ENCODE assay signal across 7 cellular contexts in the genomic region with DNA sequence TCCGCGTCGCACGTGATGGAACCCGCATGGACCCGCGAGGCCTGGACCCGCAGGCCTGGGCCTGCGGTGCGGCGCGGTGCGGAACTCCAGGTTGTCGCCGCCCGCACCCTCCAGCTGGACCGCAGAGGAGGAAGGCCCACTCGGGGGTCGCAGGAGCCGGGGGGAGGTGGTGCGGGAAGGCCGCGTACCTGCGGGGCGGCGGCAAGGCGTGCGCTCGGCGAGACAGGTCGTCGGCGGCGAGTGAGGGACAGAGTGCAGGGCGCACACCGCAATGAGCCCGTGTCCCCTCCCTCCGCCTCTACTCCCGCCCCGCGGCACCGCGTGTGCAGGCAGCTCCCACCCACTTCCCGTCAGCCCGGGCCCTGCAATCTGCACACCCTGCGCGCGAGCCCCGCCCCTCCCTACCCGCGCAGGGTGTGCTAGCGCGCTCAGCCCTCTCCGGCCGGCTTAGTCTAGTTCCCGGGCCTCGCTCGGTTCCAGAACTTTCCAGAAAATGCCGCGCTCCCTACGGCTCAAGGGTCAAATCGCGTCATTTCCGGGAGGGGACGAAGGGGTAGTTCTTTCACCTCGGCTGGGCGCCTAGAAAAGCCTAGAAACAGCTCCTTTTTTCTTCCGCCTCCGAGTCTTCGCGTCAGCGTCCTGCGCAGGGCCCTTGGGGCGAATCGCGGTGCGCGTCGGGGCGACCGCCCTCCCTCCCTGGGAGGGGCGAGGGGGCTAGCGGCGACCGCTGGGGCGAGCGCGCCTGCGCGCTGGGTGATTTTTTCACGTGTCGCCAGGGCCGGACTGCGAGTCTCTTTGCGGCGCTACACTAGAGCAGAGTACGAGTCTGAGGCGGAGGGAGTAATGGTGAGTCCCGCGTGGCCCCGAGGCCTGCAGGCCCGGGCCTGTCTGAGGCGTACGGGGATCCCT. TPM values are rescaled to one million over a fixed set of nuclear protein-coding genes. Genes with fewer than 3 reads are reported as not detected.
DNase-seq lines count a peak whose midpoint lies in the region; ATAC-seq and TF ChIP-seq lines count a peak whose summit lies in the region.

A gene (minus strand): TSS at position 247 of the 909 bp plus-strand sequence. CDS start 992 bp downstream, outside the sequence.
A gene (plus strand): TSS at position 786 of the 909 bp plus-strand sequence. CDS start 58 bp downstream, at position 844.

- H3K4me2 ChIP-seq in hepatocyte, result peak within 1 kb of the TSS; percentile 87

- peaks cover 5% of the 10 kb centered on the region for H3K36me3 ChIP-seq in hepatocyte (replicated peaks; ENCODE audit: insufficient read depth, low read depth)

- H3K79me2 ChIP-seq in hepatocyte, result peaks cover 89% of the 10 kb centered on the region

- 6% methylated on average over 65 of the region's 104 CpGs for WGBS in hepatocyte (ENCODE audit: low lambda C conversion rate, missing lambda C conversion rate)

- H3K4me1 ChIP-seq in hepatocyte (ENCODE audit: insufficient read depth), result peaks cover 29% of the 10 kb centered on the region

- TF ChIP-seq CTCF in hepatocyte (IDR thresholded peaks at IDR 0.05; ENCODE audit: poor library complexity), result no peak

- no peaks in the 10 kb centered on the region for H3K27me3 ChIP-seq in hepatocyte

- DNase-seq in NCI-H2081 (lab: John Stamatoyannopoulos, UW) (peak; percentile 97 to 99), T1000 (lab: John Stamatoyannopoulos, UW) (peak; percentile 96), astrocyte of the hippocampus (ENCODE audit: low read depth, low spot score) (peak; percentile 99), hepatocyte (ENCODE audit: low spot score) (peak; percentile 99), retina (peak; percentile 100)

- H2AFZ ChIP-seq in hepatocyte, result peak within 1 kb of the TSS; percentile 43

- peak within 1 kb of the TSS; percentile 80 for H3K4me3 ChIP-seq in hepatocyte

- peak within 1 kb of the TSS; percentile 91 for H3K27ac ChIP-seq in hepatocyte

- ATAC-seq in GM18508 (IDR thresholded peaks at IDR 0.05; ENCODE audit: insufficient read depth, unreplicated experiment), result peak; percentile 72
- ATAC-seq in HG03025 (IDR thresholded peaks at IDR 0.05; ENCODE audit: low FRiP score, unreplicated experiment), result peak; percentile 85

- peaks cover 40% of the 10 kb centered on the region for H4K20me1 ChIP-seq in hepatocyte (ENCODE audit: insufficient read depth, poor library complexity, severe bottlenecking)

- no peaks in the 10 kb centered on the region for H3K9me2 ChIP-seq in hepatocyte (replicated peaks; ENCODE audit: insufficient read depth)

- no peaks in the 10 kb centered on the region for H3K9me3 ChIP-seq in hepatocyte (ENCODE audit: low read depth)

RNA-seq across cellular contexts. Expression of the first gene that starts in this region (rescaled TPM):
- total RNA-seq in hepatocyte, result 327 and 339 TPM in 2 replicates
- 293 and 309 TPM in 2 replicates for polyA plus RNA-seq in hepatocyte

RNA-seq across cellular contexts. Expression of the second gene that starts in this region (rescaled TPM):
- total RNA-seq in hepatocyte, result 146 and 194 TPM in 2 replicates
- polyA plus RNA-seq in hepatocyte, result 348 and 360 TPM in 2 replicates

Comparison
In these comparisons a context has a peak if more than half of its experiments do, and no peak if none do; other contexts are left out.
1. Peak in every context shown above with its lines: DNase-seq, ATAC-seq, H3K4me3 ChIP-seq and H3K27ac ChIP-seq.